Comparison of ENCODE assay signal across 21 cellular contexts in the genomic region with DNA sequence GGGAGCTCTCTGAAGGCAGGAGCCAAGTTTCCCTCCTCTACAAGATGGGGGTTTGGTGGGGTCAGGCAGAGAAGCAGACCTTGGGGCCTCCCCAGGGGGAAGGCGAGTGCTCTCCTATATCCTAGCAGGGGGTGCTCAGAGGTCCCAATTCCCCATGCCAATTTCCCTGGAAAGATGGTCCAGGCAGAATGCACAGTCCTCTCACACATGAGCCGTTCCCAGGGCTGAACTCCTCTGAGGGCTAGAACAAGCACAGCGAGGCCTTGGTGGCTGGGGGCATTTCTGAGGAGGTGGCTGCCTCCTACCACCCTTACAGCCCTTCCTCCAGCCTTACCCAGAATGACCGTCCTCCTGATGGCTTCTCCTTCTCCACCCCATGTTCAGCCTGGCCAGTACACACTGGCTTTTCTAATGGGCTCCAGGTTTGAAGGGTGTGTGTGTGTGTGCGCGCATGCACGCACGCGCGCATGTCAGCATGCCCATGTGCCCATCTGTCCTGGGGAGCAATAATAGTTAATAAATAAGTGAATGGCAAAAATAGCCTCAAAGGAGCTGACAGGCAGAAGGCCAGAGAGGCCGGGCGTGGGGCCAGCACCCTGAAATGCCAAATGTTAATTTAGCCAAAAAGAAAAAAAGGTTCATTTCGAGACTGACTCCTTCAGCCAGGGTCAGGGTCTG. TPM values are rescaled to one million over a fixed set of nuclear protein-coding genes. Genes with fewer than 3 reads are reported as not detected.
DNase-seq lines count a peak whose midpoint lies in the region; ATAC-seq, FAIRE-seq and TF ChIP-seq lines count a peak whose summit lies in the region.
"Had no signal": no experiment of that assay in that cellular context is flagged by ENCODE, and none has a peak within 500 bp of the region (broad histone marks: within the 10 kb centered on the region; RNA-seq: fewer than 3 reads in every experiment).

No MANE protein-coding gene starts in this region.

- DNase-seq in MG63 (peak; percentile 28), coronary artery (ENCODE audit: low spot score) (no peak), kidney tubule cell (ENCODE audit: low spot score) (peak; percentile 53), substantia nigra (lab: John Stamatoyannopoulos, UW) (peak in 24 of 49 donors; percentile 19 to 90 (median 48)), NCI-H128 (lab: John Stamatoyannopoulos, UW; ENCODE audit: unreplicated experiment) (no peak), urothelium cell line (ENCODE audit: low spot score) (no peak)
- DNase-seq in stimulated activated effector memory CD8-positive, alpha-beta T cell treated with anti-CD3 and anti-CD28 coated beads, Interleukin-12 subunit alpha, Interleukin-12 subunit beta, amount 100 ng/mL, for 72 hours (ENCODE audit: low spot score in 2 of 2) = no peak
- DNase-seq: activated CD4-positive, alpha-beta T cell treated with anti-CD3 and anti-CD28 coated beads for 4 hours; activated effector memory CD4-positive, alpha-beta T cell treated with Interleukin-2 at 50 U/mL for 16 hours; CD4-positive, alpha-beta T cell; GM23248; left colon; NCI-H146; NCI-H345; NK-92 treated with Interleukin-12 subunit alpha and Interleukin-12 subunit beta, amount 100 ng/mL, for 24 hours; stimulated activated CD4-positive, alpha-beta T cell treated with anti-CD3 and anti-CD28 coated beads, Interleukin-2, amount 100 ng/mL, for 48 hours had no signal

- no peak overlapping the region for H3K27ac Mint-ChIP-seq in stimulated activated effector memory CD8-positive, alpha-beta T cell treated with anti-CD3 and anti-CD28 coated beads, Interleukin-12 subunit alpha, Interleukin-12 subunit beta, amount 100 ng/mL, for 72 hours
- H3K27ac Mint-ChIP-seq: CD4-positive, alpha-beta T cell had no signal

- H3K9me3 Mint-ChIP-seq in stimulated activated effector memory CD8-positive, alpha-beta T cell treated with anti-CD3 and anti-CD28 coated beads, Interleukin-12 subunit alpha, Interleukin-12 subunit beta, amount 100 ng/mL, for 72 hours = no peaks in the 10 kb centered on the region
- H3K9me3 Mint-ChIP-seq: CD4-positive, alpha-beta T cell; central memory CD8-positive, alpha-beta T cell had no signal

- peak overlapping the region; percentile 82 to 92 for H3K27ac ChIP-seq in coronary artery
- peak overlapping the region; percentile 96 for H3K27ac ChIP-seq in substantia nigra (ENCODE audit: low read depth, low read length, poor library complexity, severe bottlenecking)
- H3K27ac ChIP-seq: GM23248, suprapubic skin had no signal

- ATAC-seq in stimulated activated effector memory CD8-positive, alpha-beta T cell treated with anti-CD3 and anti-CD28 coated beads, Interleukin-12 subunit alpha, Interleukin-12 subunit beta, amount 100 ng/mL, for 72 hours = no peak
- no peak for ATAC-seq in GM21619 (IDR thresholded peaks at IDR 0.05; ENCODE audit: unreplicated experiment)

- H3K36me3 ChIP-seq in MG63 = no peaks in the 10 kb centered on the region
- H3K36me3 ChIP-seq: suprapubic skin had no signal

- no peaks in the 10 kb centered on the region for H3K9me3 ChIP-seq in MG63
- H3K9me3 ChIP-seq: suprapubic skin had no signal

- FAIRE-seq in urothelium cell line (lab: Jason Lieb, UNC) = no peak
- FAIRE-seq: TTC549 had no signal

- H3K36me3 Mint-ChIP-seq in stimulated activated effector memory CD8-positive, alpha-beta T cell treated with anti-CD3 and anti-CD28 coated beads, Interleukin-12 subunit alpha, Interleukin-12 subunit beta, amount 100 ng/mL, for 72 hours = no peaks in the 10 kb centered on the region

- no peaks in the 10 kb centered on the region for H3K4me1 Mint-ChIP-seq in stimulated activated effector memory CD8-positive, alpha-beta T cell treated with anti-CD3 and anti-CD28 coated beads, Interleukin-12 subunit alpha, Interleukin-12 subunit beta, amount 100 ng/mL, for 72 hours

- H3K4me3 ChIP-seq in MG63 (no peak overlapping the region), coronary artery (peak overlapping the region; percentile 12)
- H3K4me3 ChIP-seq: GM23248, suprapubic skin had no signal

- H3K4me3 Mint-ChIP-seq in stimulated activated effector memory CD8-positive, alpha-beta T cell treated with anti-CD3 and anti-CD28 coated beads, Interleukin-12 subunit alpha, Interleukin-12 subunit beta, amount 100 ng/mL, for 72 hours = no peak overlapping the region
- H3K4me3 Mint-ChIP-seq: CD4-positive, alpha-beta T cell; central memory CD8-positive, alpha-beta T cell had no signal

- H3K27me3 ChIP-seq in MG63 = peaks cover 22% of the 10 kb centered on the region
- H3K27me3 ChIP-seq: suprapubic skin had no signal

- no peak for TF ChIP-seq CTCF in coronary artery (IDR thresholded peaks at IDR 0.05)

RNA-seq across cellular contexts. Expression of a gene that starts 24.4 kb away (rescaled TPM):
- not detected in 2 replicates for total RNA-seq in MG63 (2014; rRNA removed; shearing (Covaris generic); ENCODE audit: low replicate concordance)
- total RNA-seq: CD4-positive, alpha-beta T cell; mononuclear cell had no signal

Comparison
In these comparisons a context has a peak if more than half of its experiments do, and no peak if none do; other contexts are left out.
1. DNase-seq: peak in MG63 (single experiment) and kidney tubule cell (single experiment); none in coronary artery (single experiment), stimulated activated effector memory CD8-positive, alpha-beta T cell treated with anti-CD3 and anti-CD28 coated beads, Interleukin-12 subunit alpha, Interleukin-12 subunit beta, amount 100 ng/mL, for 72 hours (0 of 2), NCI-H128 (single experiment) and urothelium cell line (single experiment).